Comparison of ENCODE assay signal across 15 cellular contexts in genomic region chr20:40233401-40233800, GRCh38.
"Had no signal": no experiment of that assay in that cellular context is flagged by ENCODE, and none has a peak within 500 bp of the region (broad histone marks: within the 10 kb centered on the region; RNA-seq: fewer than 3 reads in every experiment).

No MANE protein-coding gene starts in this region.

- H3K9me3 ChIP-seq: adrenal gland, prostate gland had no signal

- H3K27me3 ChIP-seq: adrenal gland, cardiac muscle cell had no signal

- H3K27ac Mint-ChIP-seq: activated CD8-positive, alpha-beta T cell treated with anti-CD3 and anti-CD28 coated beads for 36 hours; endodermal cell; nephron progenitor cell; stimulated activated naive CD8-positive, alpha-beta T cell treated with anti-CD3 and anti-CD28 coated beads, Interleukin-15, amount 100 ng/mL, for 72 hours; WTC11 had no signal

- H3K4me1 ChIP-seq: adrenal gland, prostate gland had no signal

- H3K27me3 Mint-ChIP-seq: stimulated activated naive CD8-positive, alpha-beta T cell treated with anti-CD3 and anti-CD28 coated beads, Interleukin-15, amount 100 ng/mL, for 72 hours had no signal

- H3K9me3 Mint-ChIP-seq: activated CD8-positive, alpha-beta T cell treated with anti-CD3 and anti-CD28 coated beads for 36 hours; activated T-cell treated with anti-CD3 and anti-CD28 coated beads, Interleukin-2, amount 50 U/mL, for 4 hours; endodermal cell; nephron progenitor cell; stimulated activated naive CD8-positive, alpha-beta T cell treated with anti-CD3 and anti-CD28 coated beads, Interleukin-15, amount 100 ng/mL, for 72 hours; WTC11 had no signal

- H3K4me3 Mint-ChIP-seq: activated CD8-positive, alpha-beta T cell treated with anti-CD3 and anti-CD28 coated beads for 36 hours; activated T-cell treated with anti-CD3 and anti-CD28 coated beads, Interleukin-2, amount 50 U/mL, for 4 hours; endodermal cell; nephron progenitor cell; stimulated activated naive CD8-positive, alpha-beta T cell treated with anti-CD3 and anti-CD28 coated beads, Interleukin-15, amount 100 ng/mL, for 72 hours; WTC11 had no signal

- ATAC-seq: activated CD8-positive, alpha-beta T cell treated with anti-CD3 and anti-CD28 coated beads for 36 hours; activated T-cell treated with anti-CD3 and anti-CD28 coated beads, Interleukin-2, amount 50 U/mL, for 4 hours; right cardiac atrium; stimulated activated naive CD8-positive, alpha-beta T cell treated with anti-CD3 and anti-CD28 coated beads, Interleukin-15, amount 100 ng/mL, for 72 hours; WTC11 had no signal

- H3K4me1 Mint-ChIP-seq: stimulated activated naive CD8-positive, alpha-beta T cell treated with anti-CD3 and anti-CD28 coated beads, Interleukin-15, amount 100 ng/mL, for 72 hours had no signal

- DNase-seq: activated CD4-positive, alpha-beta T cell treated with anti-CD3 and anti-CD28 coated beads for 4 hours; activated CD8-positive, alpha-beta T cell treated with anti-CD3 and anti-CD28 coated beads for 36 hours; activated effector memory CD4-positive, alpha-beta T cell treated with Interleukin-2 at 50 U/mL for 16 hours; activated naive CD4-positive, alpha-beta T cell treated with anti-CD3 and anti-CD28 coated beads, Interleukin-2, amount 50 U/mL, for 16 hours; activated T-cell treated with anti-CD3 and anti-CD28 coated beads, Interleukin-2, amount 50 U/mL, for 4 hours; adrenal gland; endodermal cell; nephron progenitor cell; occipital lobe; right cardiac atrium; stimulated activated naive CD8-positive, alpha-beta T cell treated with anti-CD3 and anti-CD28 coated beads, Interleukin-15, amount 100 ng/mL, for 72 hours; T-helper 2 cell had no signal

- H3K4me3 ChIP-seq: adrenal gland, cardiac muscle cell, prostate gland had no signal

- H3K27ac ChIP-seq: adrenal gland, cardiac muscle cell, prostate gland had no signal

- H3K36me3 ChIP-seq: adrenal gland, cardiac muscle cell, prostate gland had no signal
